ENCODE assay signal across 35 cellular contexts in the genomic region with DNA sequence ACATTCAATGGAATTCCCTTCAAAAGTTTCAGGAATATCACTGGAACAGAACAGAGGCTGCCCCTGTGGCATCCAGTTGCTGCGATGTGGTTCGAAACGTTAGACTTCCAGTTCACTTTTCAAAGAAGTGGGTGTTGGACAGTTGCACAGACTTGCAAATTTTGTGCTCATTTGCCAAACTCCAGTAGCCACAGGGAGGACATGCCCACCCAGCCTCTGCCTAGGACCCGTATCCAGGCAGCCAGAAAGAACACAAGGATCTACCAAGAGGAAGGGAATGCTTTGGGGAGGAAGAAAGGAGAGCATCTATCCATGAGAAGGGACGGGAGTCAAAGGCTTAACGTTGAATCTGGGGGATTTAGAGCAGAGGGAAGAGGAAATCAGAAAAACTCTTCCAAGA. TPM values are rescaled to one million over a fixed set of nuclear protein-coding genes. Genes with fewer than 3 reads are reported as not detected.
"Had no signal": no experiment of that assay in that cellular context is flagged by ENCODE, and none has a peak within 500 bp of the region (broad histone marks: within the 10 kb centered on the region; RNA-seq: fewer than 3 reads in every experiment).

Gene METTL21C, minus strand, starts transcription at position 101 of the 400 bp plus-strand sequence. CDS start 546 bp downstream, outside the sequence.

- DNase-seq: activated CD4-positive, alpha-beta T cell treated with anti-CD3 and anti-CD28 coated beads for 48 hours; activated CD4-positive, alpha-beta T cell treated with anti-CD3 and anti-CD28 coated beads, Interleukin-2, amount 50 U/mL, for 4 hours; activated CD4-positive, CD25-positive, alpha-beta regulatory T cell treated with anti-CD3 and anti-CD28 coated beads, Interleukin-2, amount 50 U/mL, for 72 hours; activated CD8-positive, alpha-beta memory T cell treated with anti-CD3 and anti-CD28 coated beads, Interleukin-2, amount 50 U/mL, for 48 hours; activated CD8-positive, alpha-beta T cell treated with anti-CD3 and anti-CD28 coated beads, Interleukin-2, amount 10 ng/mL, durations not matched to agents 7 days and 5 days; activated effector memory CD4-positive, alpha-beta T cell treated with Interleukin-2 at 50 U/mL for 16 hours; activated naive CD4-positive, alpha-beta T cell; activated T-cell treated with anti-CD3 and anti-CD28 coated beads, Interleukin-2, amount 50 U/mL, for 24 hours; amniotic stem cell; body of pancreas; central memory CD4-positive, alpha-beta T cell; KG1; NCI-H1048; NCI-H1417; NCI-H1694; NCI-H2029; NCI-H2107; NCI-H345; NCI-H510A treated with DMSO at 0.1 percent for 48 hours; NCI-H69; NK-92 treated with Interleukin-12 subunit alpha and Interleukin-12 subunit beta, amount 100 ng/mL, for 24 hours; OCI-M1; RPMI8226; SJCRH30; T-helper 9 cell had no signal

- H3K27me3 ChIP-seq: ascending aorta, body of pancreas, SJCRH30 had no signal

- H3K4me3 ChIP-seq: ascending aorta, body of pancreas, SJCRH30 had no signal

- H3K9me3 ChIP-seq: ascending aorta had no signal

- H3K27ac Mint-ChIP-seq: activated CD8-positive, alpha-beta T cell treated with anti-CD3 and anti-CD28 coated beads, Interleukin-2, amount 10 ng/mL, durations not matched to agents 7 days and 5 days; activated naive CD4-positive, alpha-beta T cell treated with anti-CD3 and anti-CD28 coated beads, Interleukin-2, amount 50 U/mL, for 24 hours; activated T-cell treated with anti-CD3 and anti-CD28 coated beads, Interleukin-2, amount 50 U/mL, for 24 hours; activated T-helper 1 cell treated with anti-CD3 and anti-CD28 coated beads, Interleukin-12 subunit alpha, Interleukin-12 subunit beta, Interleukin-2, Interleukin-4 antibody, amounts not matched to agents 30 ng/mL and 10 ng/mL and 1 ng/mL, durations not matched to agents 14 hours and 24 hours and 36 hours; T-helper 1 cell treated with Interleukin-12 subunit alpha and Interleukin-12 subunit beta and Interleukin-4 antibody, amounts not matched to agents 30 μg/mL and 1 μg/mL, for 36 hours; WTC11 had no signal

- H3K36me3 ChIP-seq: ascending aorta, SJCRH30 had no signal

- H3K4me1 Mint-ChIP-seq: activated naive CD4-positive, alpha-beta T cell treated with anti-CD3 and anti-CD28 coated beads, Interleukin-2, amount 50 U/mL, for 24 hours had no signal

- H3K9me3 Mint-ChIP-seq: activated T-cell treated with anti-CD3 and anti-CD28 coated beads, Interleukin-2, amount 50 U/mL, for 24 hours; activated T-helper 1 cell treated with anti-CD3 and anti-CD28 coated beads, Interleukin-12 subunit alpha, Interleukin-12 subunit beta, Interleukin-2, Interleukin-4 antibody, amounts not matched to agents 30 ng/mL and 10 ng/mL and 1 ng/mL, durations not matched to agents 14 hours and 24 hours and 36 hours; T-helper 1 cell treated with Interleukin-12 subunit alpha and Interleukin-12 subunit beta and Interleukin-4 antibody, amounts not matched to agents 30 μg/mL and 1 μg/mL, for 36 hours had no signal

- H3K4me3 Mint-ChIP-seq: activated CD8-positive, alpha-beta T cell treated with anti-CD3 and anti-CD28 coated beads, Interleukin-2, amount 10 ng/mL, durations not matched to agents 7 days and 5 days; activated naive CD4-positive, alpha-beta T cell treated with anti-CD3 and anti-CD28 coated beads, Interleukin-2, amount 50 U/mL, for 24 hours; activated T-cell treated with anti-CD3 and anti-CD28 coated beads, Interleukin-2, amount 50 U/mL, for 24 hours; activated T-helper 1 cell treated with anti-CD3 and anti-CD28 coated beads, Interleukin-12 subunit alpha, Interleukin-12 subunit beta, Interleukin-2, Interleukin-4 antibody, amounts not matched to agents 30 ng/mL and 10 ng/mL and 1 ng/mL, durations not matched to agents 14 hours and 24 hours and 36 hours; T-helper 1 cell treated with Interleukin-12 subunit alpha and Interleukin-12 subunit beta and Interleukin-4 antibody, amounts not matched to agents 30 μg/mL and 1 μg/mL, for 36 hours; WTC11 had no signal

- H3K27ac ChIP-seq: ascending aorta, body of pancreas, SJCRH30 had no signal

- H3K4me1 ChIP-seq: ascending aorta, body of pancreas had no signal

- ATAC-seq: activated CD8-positive, alpha-beta T cell treated with anti-CD3 and anti-CD28 coated beads, Interleukin-2, amount 10 ng/mL, durations not matched to agents 7 days and 5 days; body of pancreas; Panc1; Right ventricle myocardium inferior; WTC11 had no signal

RNA-seq across cellular contexts. Expression of gene METTL21C, which starts in this region (rescaled TPM):
- total RNA-seq: activated CD8-positive, alpha-beta T cell treated with anti-CD3 and anti-CD28 coated beads, Interleukin-2, amount 10 ng/mL, durations not matched to agents 7 days and 5 days; activated T-helper 1 cell treated with anti-CD3 and anti-CD28 coated beads, Interleukin-12 subunit alpha, Interleukin-12 subunit beta, Interleukin-2, Interleukin-4 antibody, amounts not matched to agents 30 ng/mL and 10 ng/mL and 1 ng/mL, durations not matched to agents 14 hours and 24 hours and 36 hours; ascending aorta; body of pancreas; bronchial epithelial cell; LHCN-M2; M059J; Right ventricle myocardium inferior; SJCRH30; WTC11 had no signal
